ENCODE assay signal across 16 cellular contexts in the genomic region with DNA sequence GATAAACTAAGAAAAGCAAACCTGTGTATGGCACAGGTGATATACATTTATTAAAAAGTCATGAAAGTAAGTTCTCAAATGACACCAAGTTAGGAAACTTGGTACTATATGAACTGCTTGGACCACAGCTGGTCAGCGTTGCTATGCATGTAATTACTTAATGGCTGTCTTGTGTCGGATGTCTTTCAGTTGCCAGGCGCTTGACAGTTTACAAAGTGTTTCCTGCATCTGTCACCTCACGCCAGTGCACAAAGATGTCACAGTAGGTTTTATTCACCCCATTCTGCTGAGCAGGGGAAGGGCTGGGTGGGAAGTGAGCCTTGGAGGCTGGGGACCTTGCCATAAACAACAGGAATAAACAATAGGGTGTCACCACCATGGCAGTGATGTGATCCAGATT. TPM values are rescaled to one million over a fixed set of nuclear protein-coding genes. Genes with fewer than 3 reads are reported as not detected.
DNase-seq lines count a peak whose midpoint lies in the region; ATAC-seq lines count a peak whose summit lies in the region.
"Had no signal": no experiment of that assay in that cellular context is flagged by ENCODE, and none has a peak within 500 bp of the region (broad histone marks: within the 10 kb centered on the region; RNA-seq: fewer than 3 reads in every experiment).

No MANE protein-coding gene starts in this region.

- DNase-seq in DMS 273 (lab: John Stamatoyannopoulos, UW; ENCODE audit: unreplicated experiment) (peak; percentile 2), DMS 273 treated with DMSO at 0.1 percent for 48 hours (lab: John Stamatoyannopoulos, UW) (no peak), NCI-H82 (lab: John Stamatoyannopoulos, UW) (peak; percentile 42), NCI-H82 treated with DMSO at 0.1 percent for 48 hours (lab: John Stamatoyannopoulos, UW; ENCODE audit: unreplicated experiment) (no peak), NCI-H69 (lab: John Stamatoyannopoulos, UW) (peak; percentile 42), left kidney (ENCODE audit: low read depth, low spot score) (peak; percentile 81), anterior cingulate cortex (lab: John Stamatoyannopoulos, UW) (no peak)
- DNase-seq: CD4-positive, alpha-beta T cell; CD8-positive, alpha-beta memory T cell; DMS153; DND-41; H9 had no signal

- no peak for ATAC-seq in esophagus mucosa
- ATAC-seq: GM12878, GM23338, HCT116 had no signal

RNA-seq across cellular contexts. Expression of a gene that starts 35.8 kb away (rescaled TPM):
- 0.64 TPM for total RNA-seq in esophagus mucosa

Comparison
In these comparisons a context has a peak if more than half of its experiments do, and no peak if none do; other contexts are left out.
1. DNase-seq: peak in DMS 273 (single experiment), NCI-H82 (single experiment), NCI-H69 (single experiment) and left kidney (single experiment); none in DMS 273 treated with DMSO at 0.1 percent for 48 hours (single experiment), NCI-H82 treated with DMSO at 0.1 percent for 48 hours (single experiment) and anterior cingulate cortex (0 of 58).